ENCODE assay signal across 8 cellular contexts in genomic region chr16:88706965-88707871, GRCh38. TPM values are rescaled to one million over a fixed set of nuclear protein-coding genes. Genes with fewer than 3 reads are reported as not detected.
DNase-seq lines count a peak whose midpoint lies in the region; ATAC-seq and TF ChIP-seq lines count a peak whose summit lies in the region.

No MANE protein-coding gene starts in this region.

- TF ChIP-seq POLR2A in gastroesophageal sphincter (IDR thresholded peaks at IDR 0.05) = no peak

- H3K4me3 ChIP-seq in HFF-Myc (replicated peaks; ENCODE audit: low read depth, low read length) (peak overlapping the region; percentile 98), SK-N-MC (peak overlapping the region; percentile 85), gastroesophageal sphincter (peak overlapping the region; percentile 71 to 99), skin epidermis (peak overlapping the region; percentile 73 to 100 (median 88))

- WGBS in gastroesophageal sphincter (ENCODE audit: low coverage in 1 of 2), 2 donors = 26 to 67% methylated on average over 1 to 12 of the region's 17 CpGs

- TF ChIP-seq CTCF in HFF-Myc (IDR thresholded peaks at IDR 0.05; ENCODE audit: low read depth, low read length, missing control alignments) = no peak
- no peak for TF ChIP-seq CTCF in gastroesophageal sphincter (IDR thresholded peaks at IDR 0.05)
- no peak for TF ChIP-seq CTCF in GM10248 (IDR thresholded peaks at IDR 0.05; ENCODE audit: control extremely low read depth, extremely low read depth, low read depth, missing control alignments)

- H3K9ac ChIP-seq in SK-N-MC (ENCODE audit: insufficient read length) = peak overlapping the region; percentile 69

- CTCF ChIA-PET in GM10248 (lab: Yijun Ruan, JAX) = interaction anchor here (0.9 to 5.5 kb wide), 5 partner anchors 8 to 146 kb away, joined by 3 to 23 read pairs (median 4); partner anchors contain the start of gene MVD

- DNase-seq in HFF-Myc (ENCODE audit: extremely low read depth, low read depth) (no peak), SK-N-MC (ENCODE audit: low read depth, low spot score) (no peak), cerebellar cortex (ENCODE audit: low spot score) (no peak), GM10248 (ENCODE audit: extremely low spot score) (no peak), COLO829 (ENCODE audit: low spot score) (no peak)

- no peaks in the 10 kb centered on the region for H3K9me3 ChIP-seq in SK-N-MC (ENCODE audit: low read depth, low read length)
- no peaks in the 10 kb centered on the region for H3K9me3 ChIP-seq in gastroesophageal sphincter

- H3K27ac ChIP-seq in SK-N-MC (no peak overlapping the region), gastroesophageal sphincter (peak overlapping the region; percentile 66 to 93 (median 90)), skin epidermis (peak overlapping the region in 19 of 21 experiments; percentile 67 to 98 (median 90))

- H3K36me3 ChIP-seq in SK-N-MC (ENCODE audit: insufficient read depth, low read length) (no peaks in the 10 kb centered on the region), gastroesophageal sphincter (peaks cover 0 to 23% of the 10 kb centered on the region in 2 donors)

- POLR2A ChIA-PET in GM10248 (lab: Yijun Ruan, JAX) = interaction anchor here (0.6 kb wide), 1 partner anchor 39 kb away, joined by 3 read pairs; no protein-coding TSS in a partner anchor

- H3K4me1 ChIP-seq in gastroesophageal sphincter = peaks cover 0 to 58% (median 21%) of the 10 kb centered on the region in 3 donors

- no peaks in the 10 kb centered on the region for H3K27me3 ChIP-seq in gastroesophageal sphincter

- ATAC-seq in gastroesophageal sphincter = no peak
- no peak for ATAC-seq in HG02938 (IDR thresholded peaks at IDR 0.05; ENCODE audit: unreplicated experiment)

- no peak for TF ChIP-seq EP300 in gastroesophageal sphincter (IDR thresholded peaks at IDR 0.05)

RNA-seq across cellular contexts. Expression of gene CTU2, which starts 0.9 kb away (rescaled TPM):
- total RNA-seq in gastroesophageal sphincter = 10 to 100 TPM in 2 of 4 donors, 1 to 10 TPM in 2; 6.0 to 19.9 (median 10.7) TPM

RNA-seq across cellular contexts. Expression of gene RNF166, which starts 1.0 kb away (rescaled TPM):
- total RNA-seq in gastroesophageal sphincter = 10 to 100 TPM; 19.5 to 27.8 (median 22.3) TPM

RNA-seq across cellular contexts. Expression of gene SNAI3, which starts 20.9 kb away (rescaled TPM):
- 1 to 10 TPM in 2 of 4 donors, under 1 TPM in 1, not detected in 1; 0.39 to 1.7 (median 1.1) TPM for total RNA-seq in gastroesophageal sphincter

RNA-seq across cellular contexts. Expression of gene MVD, which starts 44.3 kb away (rescaled TPM):
- 10 to 100 TPM; 21.3 to 30.3 (median 26.6) TPM for total RNA-seq in gastroesophageal sphincter

RNA-seq across cellular contexts. Expression of gene CYBA, which starts 56.4 kb away (rescaled TPM):
- total RNA-seq in gastroesophageal sphincter = 100 to 1,000 TPM in 1 of 4 donors, 10 to 100 TPM in 3; 19.9 to 135 (median 79.1) TPM
